Comparison of ENCODE assay signal across 21 cellular contexts in the genomic region with DNA sequence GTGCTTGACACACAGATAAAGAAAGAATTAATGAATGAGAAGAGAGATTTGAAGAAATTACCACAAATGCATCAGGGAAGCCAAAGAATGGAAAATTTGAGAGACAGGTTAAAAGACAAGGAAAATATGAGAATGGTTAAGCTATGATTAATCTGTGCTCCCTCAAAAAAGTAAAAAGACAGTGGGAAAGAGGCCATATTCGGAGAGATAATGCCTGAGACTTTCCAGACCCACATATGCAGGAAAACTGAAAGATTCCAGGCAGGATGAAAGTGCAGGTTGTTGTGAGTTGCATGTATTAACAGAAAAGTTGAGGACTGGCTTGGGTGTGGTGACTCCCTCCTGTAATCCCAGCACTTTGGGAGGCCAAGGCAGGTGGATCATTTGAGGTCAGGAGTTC.
"Had no signal": no experiment of that assay in that cellular context is flagged by ENCODE, and none has a peak within 500 bp of the region (broad histone marks: within the 10 kb centered on the region; RNA-seq: fewer than 3 reads in every experiment).

No MANE protein-coding gene starts in this region.

- ATAC-seq: T-cell had no signal

- H3K9me3 Mint-ChIP-seq: activated CD4-positive, alpha-beta memory T cell treated with anti-CD3 and anti-CD28 coated beads for 36 hours; activated CD4-positive, alpha-beta T cell treated with anti-CD3 and anti-CD28 coated beads, Interleukin-2, amount 10 ng/mL, durations not matched to agents 7 days and 5 days; activated naive CD4-positive, alpha-beta T cell treated with anti-CD3 and anti-CD28 coated beads for 36 hours; activated T-cell treated with anti-CD3 and anti-CD28 coated beads, Interleukin-2, amount 50 U/mL, for 4 hours; T-cell had no signal

- H3K4me3 Mint-ChIP-seq: activated CD4-positive, alpha-beta memory T cell treated with anti-CD3 and anti-CD28 coated beads for 36 hours; activated CD4-positive, alpha-beta T cell treated with anti-CD3 and anti-CD28 coated beads, Interleukin-2, amount 10 ng/mL, durations not matched to agents 7 days and 5 days; activated naive CD4-positive, alpha-beta T cell treated with anti-CD3 and anti-CD28 coated beads for 36 hours; activated naive CD8-positive, alpha-beta T cell; activated T-cell treated with anti-CD3 and anti-CD28 coated beads, Interleukin-2, amount 50 U/mL, for 4 hours had no signal

- H3K27ac ChIP-seq: brain microvascular endothelial cell, cardiac muscle cell, VCaP had no signal

- H3K36me3 Mint-ChIP-seq: activated CD4-positive, alpha-beta memory T cell treated with anti-CD3 and anti-CD28 coated beads for 36 hours; activated naive CD8-positive, alpha-beta T cell; T-cell had no signal

- H3K27ac Mint-ChIP-seq: activated CD4-positive, alpha-beta T cell treated with anti-CD3 and anti-CD28 coated beads, Interleukin-2, amount 10 ng/mL, durations not matched to agents 7 days and 5 days; activated naive CD4-positive, alpha-beta T cell treated with anti-CD3 and anti-CD28 coated beads for 36 hours; activated naive CD8-positive, alpha-beta T cell; T-cell had no signal

- DNase-seq: activated CD4-positive, alpha-beta memory T cell treated with anti-CD3 and anti-CD28 coated beads for 36 hours; activated CD4-positive, alpha-beta T cell treated with anti-CD3 and anti-CD28 coated beads, Interleukin-2, amount 10 ng/mL, durations not matched to agents 7 days and 5 days; activated CD4-positive, CD25-positive, alpha-beta regulatory T cell; activated CD8-positive, alpha-beta memory T cell treated with anti-CD3 and anti-CD28 coated beads for 24 hours; activated gamma-delta T cell; activated naive CD4-positive, alpha-beta T cell treated with anti-CD3 and anti-CD28 coated beads for 36 hours; activated T-cell treated with anti-CD3 and anti-CD28 coated beads, Interleukin-2, amount 50 U/mL, for 4 hours; NCI-H1048; NCI-H146; NCI-H187 treated with DMSO at 0.1 percent for 48 hours; NCI-H2081 treated with DMSO at 0.1 percent for 48 hours; NCI-H526; OCI-M1; SHP77; T-cell; T-helper 2 cell had no signal

- H3K27me3 Mint-ChIP-seq: activated naive CD8-positive, alpha-beta T cell had no signal

- H3K27me3 ChIP-seq: brain microvascular endothelial cell, cardiac muscle cell had no signal

- H3K36me3 ChIP-seq: brain microvascular endothelial cell, cardiac muscle cell had no signal

- H3K4me3 ChIP-seq: cardiac muscle cell had no signal

- FAIRE-seq: RCC 7860 had no signal
